Comparison of ENCODE assay signal across 16 cellular contexts in genomic region chr5:147400076-147400809, GRCh38.
"Had no signal": no experiment of that assay in that cellular context is flagged by ENCODE, and none has a peak within 500 bp of the region (broad histone marks: within the 10 kb centered on the region; RNA-seq: fewer than 3 reads in every experiment).

No MANE protein-coding gene starts in this region.

- H3K4me1 Mint-ChIP-seq: naive thymus-derived CD8-positive, alpha-beta T cell had no signal

- H3K27ac Mint-ChIP-seq: activated CD4-positive, alpha-beta memory T cell treated with anti-CD3 and anti-CD28 coated beads for 36 hours; dendritic cell treated with granulocyte-macrophage colony-stimulating factor and Interleukin-4, amounts not matched to agents 40 ng/mL and 50 ng/mL, for 4 days; effector memory CD8-positive, alpha-beta T cell; immature natural killer cell; naive thymus-derived CD8-positive, alpha-beta T cell; progenitor cell of endocrine pancreas; T-helper 2 cell treated with Interferon-gamma antibody and Interleukin-4, amounts not matched to agents 5 μg/mL and 100 μg/mL, for 36 hours had no signal

- ATAC-seq: effector memory CD8-positive, alpha-beta T cell; mucosa of descending colon; naive thymus-derived CD8-positive, alpha-beta T cell had no signal

- H3K27me3 Mint-ChIP-seq: activated CD4-positive, alpha-beta memory T cell treated with anti-CD3 and anti-CD28 coated beads for 36 hours; dendritic cell treated with granulocyte-macrophage colony-stimulating factor and Interleukin-4, amounts not matched to agents 40 ng/mL and 50 ng/mL, for 4 days; progenitor cell of endocrine pancreas had no signal

- H3K9me3 ChIP-seq: mucosa of descending colon, stomach, transverse colon had no signal

- H3K4me3 Mint-ChIP-seq: activated CD4-positive, alpha-beta memory T cell treated with anti-CD3 and anti-CD28 coated beads for 36 hours; dendritic cell treated with granulocyte-macrophage colony-stimulating factor and Interleukin-4, amounts not matched to agents 40 ng/mL and 50 ng/mL, for 4 days; effector memory CD8-positive, alpha-beta T cell; immature natural killer cell; naive thymus-derived CD8-positive, alpha-beta T cell; T-helper 2 cell treated with Interferon-gamma antibody and Interleukin-4, amounts not matched to agents 5 μg/mL and 100 μg/mL, for 36 hours had no signal

- H3K36me3 ChIP-seq: transverse colon had no signal

- H3K27ac ChIP-seq: stomach, transverse colon had no signal

- H3K27me3 ChIP-seq: stomach, transverse colon had no signal

- H3K9me3 Mint-ChIP-seq: activated CD4-positive, alpha-beta memory T cell treated with anti-CD3 and anti-CD28 coated beads for 36 hours; dendritic cell treated with granulocyte-macrophage colony-stimulating factor and Interleukin-4, amounts not matched to agents 40 ng/mL and 50 ng/mL, for 4 days; effector memory CD8-positive, alpha-beta T cell; immature natural killer cell; naive thymus-derived CD8-positive, alpha-beta T cell; T-helper 2 cell treated with Interferon-gamma antibody and Interleukin-4, amounts not matched to agents 5 μg/mL and 100 μg/mL, for 36 hours had no signal

- H3K4me3 ChIP-seq: mucosa of descending colon, stomach, transverse colon had no signal

- DNase-seq: activated CD4-positive, alpha-beta memory T cell treated with anti-CD3 and anti-CD28 coated beads for 36 hours; activated gamma-delta T cell; activated T-cell treated with anti-CD3 and anti-CD28 coated beads, Interleukin-2, amount 50 U/mL, for 48 hours; cerebellar nuclear complex; effector memory CD8-positive, alpha-beta T cell; immature natural killer cell; mucosa of descending colon; naive thymus-derived CD8-positive, alpha-beta T cell; nucleus accumbens; stimulated activated CD4-positive, alpha-beta T cell treated with anti-CD3 and anti-CD28 coated beads, Interleukin-4, amount 100 ng/mL, for 4 hours; stomach; SW 1271; transverse colon had no signal

- H3K36me3 Mint-ChIP-seq: activated CD4-positive, alpha-beta memory T cell treated with anti-CD3 and anti-CD28 coated beads for 36 hours; immature natural killer cell; naive thymus-derived CD8-positive, alpha-beta T cell had no signal
